ENCODE assay signal across 8 cellular contexts in the genomic region with DNA sequence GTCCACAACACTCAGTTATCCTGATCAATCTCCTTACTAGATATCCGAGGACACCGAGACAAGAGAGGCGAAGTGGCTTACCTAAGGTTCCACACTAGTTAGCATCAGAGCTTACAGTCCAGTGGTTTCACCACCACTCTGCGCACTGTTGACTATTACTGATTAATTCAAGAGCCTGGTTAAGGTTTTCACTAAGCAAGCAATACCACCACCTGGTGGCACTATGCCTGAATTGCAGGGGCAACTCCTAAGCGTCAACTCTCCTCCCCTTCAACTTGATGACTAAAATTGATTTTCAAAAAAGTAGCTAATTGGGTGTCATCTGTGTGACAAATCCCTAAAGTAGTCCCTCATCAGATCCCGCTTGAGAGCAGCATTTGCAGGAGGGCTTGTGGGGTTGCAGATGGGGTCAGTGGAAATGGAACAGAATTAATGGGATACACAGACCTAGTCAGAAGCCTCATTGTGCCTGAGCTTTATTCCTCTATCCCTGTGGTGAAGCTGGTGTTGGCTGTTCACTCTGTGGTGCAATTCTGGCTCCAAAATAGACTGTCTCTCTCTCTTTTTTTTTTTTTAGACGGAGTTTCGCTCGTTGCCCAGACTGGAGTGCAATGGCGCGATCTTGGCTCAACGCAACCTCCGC. TPM values are rescaled to one million over a fixed set of nuclear protein-coding genes. Genes with fewer than 3 reads are reported as not detected.
A peak's percentile ranks its signal among the peaks of the same experiment; 100 is the strongest.
DNase-seq lines count a peak whose midpoint lies in the region; ATAC-seq, FAIRE-seq and TF ChIP-seq lines count a peak whose summit lies in the region.

No MANE protein-coding gene starts in this region.

- H3K27ac ChIP-seq in VCaP, result no peak overlapping the region

- ATAC-seq in GM21423 (IDR thresholded peaks at IDR 0.05; ENCODE audit: unreplicated experiment) (no peak), GM21529 (IDR thresholded peaks at IDR 0.05; ENCODE audit: unreplicated experiment) (no peak)

- FAIRE-seq in H54 (lab: Jason Lieb, UNC), result no peak

- in situ Hi-C loops in Caki2 (cut with HindIII; ENCODE audit: low pct_unique_long_range_greater_than_20kb, low sequenced_read_pairs), result no loop called here

- no peak for TF ChIP-seq POLR2A in H54 (IDR thresholded peaks at IDR 0.05; ENCODE audit: low read depth, low read length)

- peak; percentile 67 for TF ChIP-seq CTCF in VCaP (conservative IDR thresholded peaks at IDR 0.05)

- DNase-seq in Caki2 (ENCODE audit: low read depth) (peak; percentile 25), HT1080 (ENCODE audit: low read depth) (peak; percentile 53), fibroblast of the conjunctiva (ENCODE audit: low read depth) (peak; percentile 9), H54 (ENCODE audit: insufficient read length, low spot score) (no peak)
- peak in 2 of 3 experiments; percentile 15 to 68 for DNase-seq in stimulated activated CD4-positive, alpha-beta T cell treated with anti-CD3 and anti-CD28 coated beads, TNF-alpha, amount 100 ng/mL, for 24 hours (ENCODE audit: low read depth in 3 of 3)

RNA-seq across cellular contexts. Expression of gene TTC22, which starts 9.1 kb away (rescaled TPM):
- total RNA-seq in Caki2 (2014; rRNA removed; shearing (Covaris generic); ENCODE audit: low replicate concordance), result not detected in 2 replicates
- not detected in 2 replicates for total RNA-seq in HT1080 (2014; rRNA removed; shearing (Covaris generic))
- not detected in 2 replicates for polyA plus RNA-seq in HT1080 (2015; cell fraction: cytosol; rRNA removed)
- polyA plus RNA-seq in HT1080 (2015; cell fraction: nucleus; rRNA removed), result not detected in 2 replicates

RNA-seq across cellular contexts. Expression of gene PARS2, which starts 27.7 kb away (rescaled TPM):
- total RNA-seq in Caki2 (2014; rRNA removed; shearing (Covaris generic); ENCODE audit: low replicate concordance), result 11.1 and 12.0 TPM in 2 replicates
- 7.6 and 8.6 TPM in 2 replicates for total RNA-seq in HT1080 (2014; rRNA removed; shearing (Covaris generic))
- polyA plus RNA-seq in HT1080 (2015; cell fraction: cytosol; rRNA removed), result 5.2 and 5.9 TPM in 2 replicates
- 4.8 and 5.4 TPM in 2 replicates for polyA plus RNA-seq in HT1080 (2015; cell fraction: nucleus; rRNA removed)
